27 cellular contexts compared by ENCODE assay signal in the genomic region with DNA sequence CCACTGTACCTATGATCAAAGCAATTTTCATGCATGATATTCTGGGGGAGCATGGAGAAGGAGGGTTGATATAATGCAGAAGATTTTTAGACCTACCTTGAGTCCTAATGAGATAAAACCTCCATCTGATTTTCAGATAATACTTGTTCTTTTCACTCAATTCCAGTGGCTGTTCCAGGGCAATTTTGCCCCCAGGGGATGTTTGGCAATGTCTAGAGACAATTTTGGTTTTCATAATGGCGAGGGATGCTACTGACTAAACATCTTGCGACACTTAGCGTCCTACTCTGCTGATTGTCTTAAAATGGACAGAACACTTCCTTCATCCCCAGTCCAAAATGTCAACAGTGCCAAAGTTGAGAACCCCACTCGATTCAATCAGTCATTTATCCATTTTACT. TPM values are rescaled to one million over a fixed set of nuclear protein-coding genes. Genes with fewer than 3 reads are reported as not detected.
DNase-seq lines count a peak whose midpoint lies in the region; ATAC-seq and TF ChIP-seq lines count a peak whose summit lies in the region.
"Had no signal": no experiment of that assay in that cellular context is flagged by ENCODE, and none has a peak within 500 bp of the region (broad histone marks: within the 10 kb centered on the region; RNA-seq: fewer than 3 reads in every experiment).

No MANE protein-coding gene starts in this region.

- no peak overlapping the region for H4K8ac ChIP-seq in trophoblast cell (ENCODE audit: low read depth, low read length)

- DNase-seq in MV-4-11 (lab: John Stamatoyannopoulos, UW) (peak; percentile 27), SK-MEL-5 (ENCODE audit: low read depth, low spot score) (peak; percentile 2), trophoblast cell (peak; percentile 65 to 81), left ventricle myocardium inferior (no peak)
- DNase-seq: 8988T; ACHN; BE2C; C1 segment of cervical spinal cord; CD4-positive, alpha-beta memory T cell; CD4-positive, CD25-positive, alpha-beta regulatory T cell; CD8-positive, alpha-beta memory T cell; COR-L47; DMS 273 treated with DMSO at 0.1 percent for 48 hours; DMS153; DMS53; DMS79; DND-41; EL; GDM1 had no signal

- no peaks in the 10 kb centered on the region for H3K36me3 ChIP-seq in trophoblast cell (ENCODE audit: control insufficient read depth in 1 of 2, insufficient read depth in 2 of 2, low read length in 2 of 2)
- no peaks in the 10 kb centered on the region for H3K36me3 ChIP-seq in left ventricle myocardium inferior
- H3K36me3 ChIP-seq: BE2C, BLaER1 had no signal

- no peak overlapping the region for H4K91ac ChIP-seq in trophoblast cell (ENCODE audit: low read depth, low read length)

- H3K4me3 ChIP-seq in trophoblast cell (ENCODE audit: low read depth, low read length) (no peak overlapping the region), left ventricle myocardium inferior (no peak overlapping the region)
- H3K4me3 ChIP-seq: BLaER1, GM12878 had no signal

- no peak overlapping the region for H2BK5ac ChIP-seq in trophoblast cell (ENCODE audit: low read depth, low read length, poor library complexity)

- no CpG with 5 or more reads among the region's 4 CpGs for WGBS in trophoblast cell (ENCODE audit: extremely low coverage, insufficient coverage, insufficient read length)

- no peak for TF ChIP-seq CTCF in left ventricle myocardium inferior (IDR thresholded peaks at IDR 0.05; ENCODE audit: borderline replicate concordance)

- H3K79me2 ChIP-seq in trophoblast cell (ENCODE audit: control insufficient read depth, insufficient read depth, low read length, poor library complexity) = no peaks in the 10 kb centered on the region

- no peak overlapping the region for H2BK12ac ChIP-seq in trophoblast cell (ENCODE audit: low read length)

- no peak overlapping the region for H3K9ac ChIP-seq in trophoblast cell (ENCODE audit: low read length)
- H3K9ac ChIP-seq: BLaER1 had no signal

- H3K4me1 ChIP-seq in trophoblast cell (ENCODE audit: control insufficient read depth in 1 of 2, insufficient read depth in 2 of 2, low read length in 2 of 2) = no peaks in the 10 kb centered on the region
- no peaks in the 10 kb centered on the region for H3K4me1 ChIP-seq in left ventricle myocardium inferior
- H3K4me1 ChIP-seq: BE2C, BLaER1 had no signal

- H3K27me3 ChIP-seq in trophoblast cell (ENCODE audit: insufficient read depth, low read length) (no peaks in the 10 kb centered on the region), left ventricle myocardium inferior (ENCODE audit: low read depth) (peaks cover 25% of the 10 kb centered on the region)
- H3K27me3 ChIP-seq: BE2C, BLaER1 had no signal

- H3K23ac ChIP-seq in trophoblast cell (ENCODE audit: low read length) = no peak overlapping the region

- H3K27ac ChIP-seq in trophoblast cell (ENCODE audit: low read depth, low read length) = no peak overlapping the region
- H3K27ac ChIP-seq in left ventricle myocardium inferior (replicated peaks) = no peak overlapping the region
- H3K27ac ChIP-seq: BLaER1 had no signal

- H4K12ac ChIP-seq in trophoblast cell (ENCODE audit: low read depth, low read length) = no peak overlapping the region

- H3K79me1 ChIP-seq in trophoblast cell (ENCODE audit: low read length) = no peaks in the 10 kb centered on the region

- in situ Hi-C loops in SK-MEL-5 (cut with HindIII; ENCODE audit: low pct_unique_long_range_greater_than_20kb, low sequenced_read_pairs) = no loop called here

- peaks cover 6% of the 10 kb centered on the region for H3K9me3 ChIP-seq in trophoblast cell (ENCODE audit: insufficient read depth, low read depth, low read length)
- H3K9me3 ChIP-seq in left ventricle myocardium inferior (replicated peaks) = peaks cover 27% of the 10 kb centered on the region
- H3K9me3 ChIP-seq: BE2C had no signal

- no peak overlapping the region for H3K4ac ChIP-seq in trophoblast cell (ENCODE audit: low read depth, low read length)

- intact Hi-C loops in left ventricle myocardium inferior (cut with micrococcal nuclease) = no loop called here

- ATAC-seq in GM21825 (IDR thresholded peaks at IDR 0.05; ENCODE audit: unreplicated experiment) = no peak
- ATAC-seq: GM12878 had no signal

- no peak overlapping the region for H2AFZ ChIP-seq in trophoblast cell (ENCODE audit: insufficient read depth, low read length, poor library complexity)

- H3K4me2 ChIP-seq in trophoblast cell (ENCODE audit: low read length) = no peak overlapping the region
- H3K4me2 ChIP-seq: BLaER1 had no signal

- no peak overlapping the region for H3K18ac ChIP-seq in trophoblast cell (ENCODE audit: low read length)

- H2BK120ac ChIP-seq in trophoblast cell (ENCODE audit: insufficient read depth, low read length, poor library complexity) = no peak overlapping the region

- H3K14ac ChIP-seq in trophoblast cell (ENCODE audit: low read length) = no peak overlapping the region

- no peak overlapping the region for H2AK5ac ChIP-seq in trophoblast cell (ENCODE audit: low read length)

RNA-seq across cellular contexts. Expression of gene AGBL1, which starts 26.6 kb away (rescaled TPM):
- not detected in 2 replicates for total RNA-seq in SK-MEL-5 (2014; rRNA removed; shearing (Covaris generic))
- polyA plus RNA-seq in SK-MEL-5 (2015; cell fraction: cytosol; rRNA removed) = not detected in 2 replicates
- polyA plus RNA-seq in SK-MEL-5 (2015; cell fraction: nucleus; rRNA removed) = not detected in 2 replicates
- polyA plus RNA-seq in trophoblast cell (2013) = not detected in 2 replicates
- not detected for total RNA-seq in left ventricle myocardium inferior
- total RNA-seq: A673; CD4-positive, alpha-beta memory T cell; CD4-positive, CD25-positive, alpha-beta regulatory T cell; CD8-positive, alpha-beta memory T cell; Daoy; G401; GM12878 had no signal
- polyA plus RNA-seq: AG04450; CD14-positive monocyte; CD4-positive, alpha-beta memory T cell; CD4-positive, CD25-positive, alpha-beta regulatory T cell; CD8-positive, alpha-beta memory T cell; GM12878 had no signal
